In genomic region chr20:52410746-52411317, GRCh38 we compare ENCODE assay signal across 15 cellular contexts.
DNase-seq lines count a peak whose midpoint lies in the region; ATAC-seq and TF ChIP-seq lines count a peak whose summit lies in the region.
"Had no signal": no experiment of that assay in that cellular context is flagged by ENCODE, and none has a peak within 500 bp of the region (broad histone marks: within the 10 kb centered on the region; RNA-seq: fewer than 3 reads in every experiment).

No MANE protein-coding gene starts in this region.

- peaks cover 13% of the 10 kb centered on the region for H3K9me3 Mint-ChIP-seq in activated CD4-positive, alpha-beta T cell treated with anti-CD3 and anti-CD28 coated beads for 36 hours (ENCODE audit: low read depth)
- peaks cover 7 to 15% of the 10 kb centered on the region in 2 donors for H3K9me3 Mint-ChIP-seq in stimulated activated naive CD8-positive, alpha-beta T cell treated with anti-CD3 and anti-CD28 coated beads, Interleukin-15, amount 100 ng/mL, for 72 hours

- no peaks in the 10 kb centered on the region for H3K36me3 ChIP-seq in SJCRH30
- H3K36me3 ChIP-seq: cardiac muscle cell, esophagus squamous epithelium had no signal

- no peaks in the 10 kb centered on the region for H3K36me3 Mint-ChIP-seq in activated CD4-positive, alpha-beta T cell treated with anti-CD3 and anti-CD28 coated beads for 36 hours (ENCODE audit: low read depth)
- H3K36me3 Mint-ChIP-seq: stimulated activated naive B cell treated with anti-CD40 and anti-IgM and Interleukin-4, amounts not matched to agents 10 μg/mL and 1 μg/mL and 100 μg/mL, for 72 hours had no signal

- H3K27ac ChIP-seq in SJCRH30: no peak overlapping the region
- H3K27ac ChIP-seq: A549, cardiac muscle cell had no signal

- no peak for TF ChIP-seq CTCF in fibroblast of villous mesenchyme (IDR thresholded peaks at IDR 0.05; ENCODE audit: insufficient read depth, low read depth, low read length)

- peaks cover 60% of the 10 kb centered on the region for H3K4me1 Mint-ChIP-seq in activated CD4-positive, alpha-beta T cell treated with anti-CD3 and anti-CD28 coated beads for 36 hours
- peaks cover 52% of the 10 kb centered on the region for H3K4me1 Mint-ChIP-seq in stimulated activated naive CD8-positive, alpha-beta T cell treated with anti-CD3 and anti-CD28 coated beads, Interleukin-15, amount 100 ng/mL, for 72 hours

- intact Hi-C loops in activated CD4-positive, alpha-beta T cell treated with anti-CD3 and anti-CD28 coated beads for 36 hours (cut with DNase I, micrococcal nuclease): loop anchor here (5.0 kb wide), 2 partner anchors 81 to 561 kb away; partner anchors contain the start of gene TSHZ2 (in 1 of the 2)

- no peaks in the 10 kb centered on the region for H3K27me3 Mint-ChIP-seq in activated CD4-positive, alpha-beta T cell treated with anti-CD3 and anti-CD28 coated beads for 36 hours
- no peaks in the 10 kb centered on the region for H3K27me3 Mint-ChIP-seq in stimulated activated naive CD8-positive, alpha-beta T cell treated with anti-CD3 and anti-CD28 coated beads, Interleukin-15, amount 100 ng/mL, for 72 hours

- ATAC-seq in activated CD4-positive, alpha-beta T cell treated with anti-CD3 and anti-CD28 coated beads for 36 hours: peak; percentile 23
- peak; percentile 66 for ATAC-seq in stimulated activated naive CD8-positive, alpha-beta T cell treated with anti-CD3 and anti-CD28 coated beads, Interleukin-15, amount 100 ng/mL, for 72 hours
- ATAC-seq: A549; stimulated activated naive B cell treated with anti-CD40 and anti-IgM and Interleukin-4, amounts not matched to agents 10 μg/mL and 1 μg/mL and 100 μg/mL, for 72 hours had no signal

- 0 out of 2 replicates have a peak, but pooled peaks cover 5% of the 10 kb centered on the region for H3K27me3 ChIP-seq in SJCRH30
- H3K27me3 ChIP-seq: cardiac muscle cell had no signal

- POLR2A ChIA-PET in activated CD4-positive, alpha-beta T cell treated with anti-CD3 and anti-CD28 coated beads for 36 hours (lab: Charles Lee): interaction anchor here (0.7 to 1.1 kb wide), 2 partner anchors 83 to 105 kb away, joined by 3 to 4 read pairs; no protein-coding TSS in a partner anchor

- peak overlapping the region; percentile 53 for H3K4me3 Mint-ChIP-seq in activated CD4-positive, alpha-beta T cell treated with anti-CD3 and anti-CD28 coated beads for 36 hours
- peak overlapping the region; percentile 62 to 69 for H3K4me3 Mint-ChIP-seq in stimulated activated naive CD8-positive, alpha-beta T cell treated with anti-CD3 and anti-CD28 coated beads, Interleukin-15, amount 100 ng/mL, for 72 hours
- H3K4me3 Mint-ChIP-seq: stimulated activated naive B cell treated with anti-CD40 and anti-IgM and Interleukin-4, amounts not matched to agents 10 μg/mL and 1 μg/mL and 100 μg/mL, for 72 hours had no signal

- no peaks in the 10 kb centered on the region for H3K4me1 ChIP-seq in SJCRH30
- H3K4me1 ChIP-seq: A549 had no signal

- H3K9me3 ChIP-seq in SJCRH30 (replicated peaks): 0 out of 2 replicates have a peak, but pooled peaks cover 3% of the 10 kb centered on the region
- H3K9me3 ChIP-seq: A549, esophagus squamous epithelium had no signal

- peak overlapping the region; percentile 84 for H3K27ac Mint-ChIP-seq in activated CD4-positive, alpha-beta T cell treated with anti-CD3 and anti-CD28 coated beads for 36 hours
- peak overlapping the region; percentile 88 to 95 for H3K27ac Mint-ChIP-seq in stimulated activated naive CD8-positive, alpha-beta T cell treated with anti-CD3 and anti-CD28 coated beads, Interleukin-15, amount 100 ng/mL, for 72 hours
- H3K27ac Mint-ChIP-seq: stimulated activated naive B cell treated with anti-CD40 and anti-IgM and Interleukin-4, amounts not matched to agents 10 μg/mL and 1 μg/mL and 100 μg/mL, for 72 hours had no signal

- CTCF ChIA-PET in activated CD4-positive, alpha-beta T cell treated with anti-CD3 and anti-CD28 coated beads for 36 hours (lab: Charles Lee): interaction anchor here (0.6 to 2.4 kb wide), 5 partner anchors 28 to 809 kb away, joined by 3 to 7 read pairs (median 4); no protein-coding TSS in a partner anchor

- H3K4me3 ChIP-seq in fibroblast of villous mesenchyme (ENCODE audit: low read depth, low read length) (no peak overlapping the region), SJCRH30 (no peak overlapping the region)
- H3K4me3 ChIP-seq: A549, cardiac muscle cell, esophagus squamous epithelium had no signal

- peak; percentile 25 for DNase-seq in activated CD4-positive, alpha-beta T cell treated with anti-CD3 and anti-CD28 coated beads for 36 hours
- no peak for DNase-seq in activated CD4-positive, alpha-beta T cell treated with anti-CD3 and anti-CD28 coated beads for 1 hour
- peak; percentile 54 for DNase-seq in activated CD8-positive, alpha-beta memory T cell treated with anti-CD3 and anti-CD28 coated beads, Interleukin-2, amount 50 U/mL, for 48 hours
- peak; percentile 28 for DNase-seq in fibroblast of villous mesenchyme (ENCODE audit: low read depth)
- DNase-seq in stimulated activated naive CD8-positive, alpha-beta T cell treated with anti-CD3 and anti-CD28 coated beads, Interleukin-15, amount 100 ng/mL, for 72 hours: peak in 1 of 2 donors; percentile 11
- DNase-seq in NCI-H69 (lab: John Stamatoyannopoulos, UW): no peak
- no peak for DNase-seq in NCI-H446 (lab: John Stamatoyannopoulos, UW)
- no peak for DNase-seq in SJCRH30
- DNase-seq: DND-41; esophagus squamous epithelium; NCI-H1048; NCI-H526; stimulated activated naive B cell treated with anti-CD40 and anti-IgM and Interleukin-4, amounts not matched to agents 10 μg/mL and 1 μg/mL and 100 μg/mL, for 72 hours had no signal

Comparison
In these comparisons a context has a peak if more than half of its experiments do, and no peak if none do; other contexts are left out.
1. DNase-seq: peak in activated CD4-positive, alpha-beta T cell treated with anti-CD3 and anti-CD28 coated beads for 36 hours (single experiment), activated CD8-positive, alpha-beta memory T cell treated with anti-CD3 and anti-CD28 coated beads, Interleukin-2, amount 50 U/mL, for 48 hours (single experiment) and fibroblast of villous mesenchyme (single experiment); none in activated CD4-positive, alpha-beta T cell treated with anti-CD3 and anti-CD28 coated beads for 1 hour (single experiment), NCI-H69 (single experiment), NCI-H446 (0 of 2) and SJCRH30 (0 of 2).